ENCODE assay signal across 8 cellular contexts in genomic region chr17:76072149-76072858, GRCh38. TPM values are rescaled to one million over a fixed set of nuclear protein-coding genes. Genes with fewer than 3 reads are reported as not detected.
DNase-seq lines count a peak whose midpoint lies in the region; ATAC-seq and TF ChIP-seq lines count a peak whose summit lies in the region.

SRP68 (minus strand) TSS chr17:76072517; CDS start chr17:76072491, 26 bp downstream.

- peak within 1 kb of the TSS; percentile 88 to 97 (median 94) for H3K9ac ChIP-seq in skeletal muscle tissue (ENCODE audit: low read depth in 1 of 3, low read length in 3 of 3)

- peaks cover 38 to 40% (median 39%) of the 10 kb centered on the region in 3 donors for H3K27me3 ChIP-seq in skeletal muscle tissue (ENCODE audit: control insufficient read depth in 3 of 3, insufficient read depth in 3 of 3, low read length in 3 of 3)

- H3K9me3 ChIP-seq in iPS-18c (ENCODE audit: control insufficient read depth, insufficient read depth, low read length) = no peaks in the 10 kb centered on the region
- no peaks in the 10 kb centered on the region for H3K9me3 ChIP-seq in skeletal muscle tissue (ENCODE audit: control insufficient read depth in 3 of 3, low read length in 3 of 3)

- peak within 1 kb of the TSS; percentile 62 for H3K27ac ChIP-seq in 22Rv1
- H3K27ac ChIP-seq in VCaP = peak within 1 kb of the TSS; percentile 83
- H3K27ac ChIP-seq in skeletal muscle tissue (ENCODE audit: low read depth, low read length) = peak within 1 kb of the TSS; percentile 68

- H3K4me3 ChIP-seq in iPS-18c (ENCODE audit: insufficient read depth, low read depth, low read length) (peak within 1 kb of the TSS; percentile 95), skeletal muscle tissue (ENCODE audit: low read length in 3 of 3) (peak within 1 kb of the TSS; percentile 86 to 98 (median 91))

- H3K36me3 ChIP-seq in skeletal muscle tissue (ENCODE audit: control insufficient read depth in 3 of 3, insufficient read depth in 3 of 3, low read length in 3 of 3) = peaks cover 3 to 13% (median 10%) of the 10 kb centered on the region in 3 donors

- no peak for TF ChIP-seq CTCF in 22Rv1 (IDR thresholded peaks at IDR 0.05)
- TF ChIP-seq CTCF in VCaP (conservative IDR thresholded peaks at IDR 0.05) = no peak

- peak; percentile 77 for ATAC-seq in GM18520 (IDR thresholded peaks at IDR 0.05; ENCODE audit: unreplicated experiment)
- peak; percentile 92 for ATAC-seq in HG03066 (IDR thresholded peaks at IDR 0.05; ENCODE audit: low read depth, unreplicated experiment)

- in situ Hi-C loops in T47D (cut with HindIII; ENCODE audit: low pct_unique_long_range_greater_than_20kb, low sequenced_read_pairs) = no loop called here

- H3K4me1 ChIP-seq in skeletal muscle tissue (ENCODE audit: control insufficient read depth in 3 of 3, insufficient read depth in 3 of 3, low read length in 3 of 3) = peaks cover 33 to 47% (median 37%) of the 10 kb centered on the region in 3 donors

- DNase-seq in NCI-H2171 (lab: John Stamatoyannopoulos, UW) (peak; percentile 82), T47D (ENCODE audit: low read depth in 1 of 2, low spot score in 1 of 2) (peak; percentile 95 to 98)

RNA-seq across cellular contexts. Expression of gene SRP68, which starts in this region (rescaled TPM):
- 41.8 TPM for total RNA-seq in skeletal muscle tissue

Comparison
In these comparisons a context has a peak if more than half of its experiments do, and no peak if none do; other contexts are left out.
1. Peak in every context shown above with its lines: DNase-seq, ATAC-seq, H3K4me3 ChIP-seq and H3K27ac ChIP-seq.